Comparison of ENCODE assay signal across 27 cellular contexts in the genomic region with DNA sequence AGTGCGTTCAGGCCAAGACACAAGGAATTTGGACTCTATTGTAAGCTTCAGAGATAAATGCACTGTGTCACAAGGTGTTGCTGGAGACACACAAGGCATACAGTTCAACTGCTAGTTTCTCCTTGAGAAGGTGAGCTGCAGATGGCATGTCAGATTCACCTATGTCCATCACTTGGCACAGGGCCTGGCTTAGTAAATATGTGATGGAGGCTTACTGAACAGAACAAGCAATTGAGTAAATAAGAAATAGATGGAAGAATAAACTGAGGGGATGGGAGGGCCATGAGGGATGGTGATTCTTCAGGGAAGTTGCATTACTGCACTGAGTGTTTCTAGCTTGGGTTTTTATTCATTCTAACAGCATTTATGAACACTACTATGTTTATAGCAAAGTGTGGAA.
"Had no signal": no experiment of that assay in that cellular context is flagged by ENCODE, and none has a peak within 500 bp of the region (broad histone marks: within the 10 kb centered on the region; RNA-seq: fewer than 3 reads in every experiment).

No MANE protein-coding gene starts in this region.

- H3K4me3 ChIP-seq: ascending aorta, cardiac muscle cell, MG63, Peyer's patch, SJSA1 had no signal

- H3K4me1 ChIP-seq: ascending aorta, Peyer's patch, SJSA1 had no signal

- H3K9me3 ChIP-seq: ascending aorta, MG63, Peyer's patch, SJSA1, SK-N-SH had no signal

- ATAC-seq: activated CD8-positive, alpha-beta T cell treated with anti-CD3 and anti-CD28 coated beads, Interleukin-2, amount 10 ng/mL, durations not matched to agents 7 days and 5 days; PC-3 had no signal

- DNase-seq: activated CD4-positive, alpha-beta T cell treated with anti-CD3 and anti-CD28 coated beads, Interleukin-2, amount 10 ng/mL, durations not matched to agents 7 days and 5 days; activated CD4-positive, alpha-beta T cell treated with anti-CD3 and anti-CD28 coated beads, Interleukin-2, amount 50 U/mL, for 48 hours; activated CD8-positive, alpha-beta T cell treated with anti-CD3 and anti-CD28 coated beads, Interleukin-2, amount 10 ng/mL, durations not matched to agents 7 days and 5 days; activated gamma-delta T cell; activated naive CD4-positive, alpha-beta T cell treated with Interleukin-2 at 50 U/mL for 16 hours; activated naive CD8-positive, alpha-beta T cell treated with anti-CD3 and anti-CD28 coated beads, Interleukin-2, amount 10 ng/mL, durations not matched to agents 7 days and 5 days; activated T-cell treated with anti-CD3 and anti-CD28 coated beads, Interleukin-2, amount 50 U/mL, for 24 hours; amygdala; Kasumi-1; KG1; MG63; NCI-H1048; NCI-H1105 treated with DMSO at 0.1 percent for 48 hours; NCI-H1436; NCI-H1694; NCI-H1930; NCI-H345; NCI-H524 treated with DMSO at 0.1 percent for 48 hours; NCI-H774; PC-3; Peyer's patch; RPMI8226; SHP77 treated with DMSO at 0.1 percent for 48 hours; SK-N-SH had no signal

- H3K36me3 ChIP-seq: ascending aorta, cardiac muscle cell, MG63, Peyer's patch, SJSA1 had no signal
